In the genomic region with DNA sequence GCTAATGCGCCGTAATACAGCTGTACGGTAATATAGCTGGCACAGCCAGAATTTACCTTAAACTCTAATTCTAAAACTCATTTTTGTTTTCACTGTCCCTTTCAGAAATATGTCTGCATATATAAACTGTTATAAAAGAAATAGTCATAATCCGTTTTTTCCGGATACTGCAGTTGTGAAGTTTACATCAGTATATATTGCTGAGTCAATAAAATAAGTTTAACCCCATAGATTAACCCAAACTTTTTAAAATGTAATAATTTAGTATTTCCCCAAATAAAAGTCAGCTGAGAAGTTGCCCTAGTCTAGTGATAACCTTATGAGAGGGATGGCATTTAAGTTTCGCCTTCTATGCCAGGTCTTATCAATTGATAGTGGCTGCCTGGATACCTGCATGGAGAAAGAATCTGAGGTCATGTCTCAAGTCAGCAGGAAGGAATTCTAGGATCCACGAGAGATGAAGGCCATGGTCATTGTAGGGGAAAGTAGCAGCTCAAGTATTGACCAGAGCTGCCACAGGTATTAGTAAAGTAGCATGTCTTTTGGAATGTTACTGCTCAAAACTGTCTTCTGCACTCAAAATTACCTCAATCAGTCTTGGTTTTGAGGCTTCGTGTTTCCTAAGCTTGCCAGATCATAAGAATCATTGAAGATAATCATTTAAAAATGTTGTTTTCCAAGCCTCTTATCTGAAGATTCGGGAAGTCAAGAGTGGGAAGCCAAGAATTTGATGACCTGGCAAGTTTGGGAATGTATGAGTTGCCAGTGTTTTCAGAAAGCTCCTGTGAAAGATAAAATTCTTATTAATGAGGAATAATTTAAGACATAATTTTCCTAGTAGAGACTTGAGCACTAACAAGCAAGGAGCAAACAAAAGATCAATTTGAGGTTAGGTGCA, we compare ENCODE assay signal across 2 cellular contexts.
TF ChIP-seq lines count a peak whose summit lies in the region.

No MANE protein-coding gene starts in this region.

TF ChIP-seq in A549, 52 proteins besides CTCF, POLR2A, EP300 and RAD21:
- TF ChIP-seq NR3C1 (IDR thresholded peaks at IDR 0.05) (no peak), MAFK (IDR thresholded peaks at IDR 0.05; ENCODE audit: partially characterized antibody) (peak; percentile 82)

TF ChIP-seq in K562, 482 proteins besides CTCF, POLR2A, EP300 and RAD21:
- TF ChIP-seq ATF1 (CRISPR knock-in tag; IDR thresholded peaks at IDR 0.05) = no peak
- TF ChIP-seq ATF1 (tag; IDR thresholded peaks at IDR 0.05) = no peak
- TF ChIP-seq ZNF316 (IDR thresholded peaks at IDR 0.05) = peak; percentile 62
- peak; percentile 47 for TF ChIP-seq MAFK (IDR thresholded peaks at IDR 0.05; ENCODE audit: low read length)
- no peak for TF ChIP-seq ATF3 (IDR thresholded peaks at IDR 0.05)
- no peak for TF ChIP-seq ATF3 (CRISPR knock-in tag; conservative IDR thresholded peaks at IDR 0.05)
- TF ChIP-seq MAFF (IDR thresholded peaks at IDR 0.05; ENCODE audit: low read length) = peak; percentile 49; the same call in 1 of the 2 replicates
- peak; percentile 44; the same call in 1 of the 2 replicates for TF ChIP-seq C11orf30 (IDR thresholded peaks at IDR 0.05; ENCODE audit: low read depth)
